Comparison of ENCODE assay signal across 22 cellular contexts in genomic region chr16:64278196-64278595, GRCh38.
DNase-seq lines count a peak whose midpoint lies in the region; ATAC-seq and TF ChIP-seq lines count a peak whose summit lies in the region.
"Had no signal": no experiment of that assay in that cellular context is flagged by ENCODE, and none has a peak within 500 bp of the region (broad histone marks: within the 10 kb centered on the region; RNA-seq: fewer than 3 reads in every experiment).

No MANE protein-coding gene starts in this region.

- H3K27me3 ChIP-seq in AG04450 (ENCODE audit: control insufficient read depth, insufficient read depth, low read length), result no peaks in the 10 kb centered on the region
- H3K27me3 ChIP-seq in IMR-90 (ENCODE audit: control insufficient read depth, insufficient read depth, low read length), result no peaks in the 10 kb centered on the region
- no peaks in the 10 kb centered on the region for H3K27me3 ChIP-seq in dorsolateral prefrontal cortex
- H3K27me3 ChIP-seq: BE2C, body of pancreas, neural progenitor cell had no signal

- TF ChIP-seq RAD21 in IMR-90 (IDR thresholded peaks at IDR 0.05; ENCODE audit: low read length), result no peak

- POLR2A ChIA-PET in AG04450 (lab: Yijun Ruan, JAX), result no interaction called here
- POLR2A ChIA-PET in IMR-90 (lab: Charles Lee; ENCODE audit: unreplicated experiment), result no interaction called here

- no peak overlapping the region for H3K27ac ChIP-seq in AG04450 (ENCODE audit: low read depth, low read length)
- H3K27ac ChIP-seq in IMR-90 (ENCODE audit: insufficient read depth, low read length), result no peak overlapping the region
- no peak overlapping the region for H3K27ac ChIP-seq in dorsolateral prefrontal cortex
- H3K27ac ChIP-seq: body of pancreas, neural progenitor cell, psoas muscle had no signal

- H4K8ac ChIP-seq in IMR-90 (ENCODE audit: low read depth in 2 of 2, low read length in 2 of 2), result no peak overlapping the region

- no peak overlapping the region for H4K5ac ChIP-seq in IMR-90 (ENCODE audit: low read depth, low read length)

- no peaks in the 10 kb centered on the region for H3K36me3 ChIP-seq in IMR-90 (ENCODE audit: control insufficient read depth, insufficient read depth, low read length)
- H3K36me3 ChIP-seq: BE2C, neural progenitor cell had no signal

- in situ Hi-C loops in IMR-90 (cut with MboI; ENCODE audit: low sequenced_read_pairs), result no loop called here
- in situ Hi-C loops in astrocyte of the spinal cord (cut with HindIII; ENCODE audit: low sequenced_read_pairs), result no loop called here
- in situ Hi-C loops in GM13977 (cut with MboI; ENCODE audit: low pct_unique_long_range_greater_than_20kb, low sequenced_read_pairs, unreplicated experiment), result no loop called here

- CTCF ChIA-PET in AG04450 (lab: Charles Lee), result no interaction called here
- CTCF ChIA-PET in IMR-90 (lab: Yijun Ruan, JAX), result no interaction called here

- TF ChIP-seq CTCF in AG04450 (IDR thresholded peaks at IDR 0.05; ENCODE audit: low read depth, low read length), result no peak
- no peak for TF ChIP-seq CTCF in IMR-90 (conservative IDR thresholded peaks at IDR 0.05; ENCODE audit: low read depth, low read length)
- no peak for TF ChIP-seq CTCF in astrocyte of the spinal cord (IDR thresholded peaks at IDR 0.05; ENCODE audit: low read depth, low read length)
- no peak for TF ChIP-seq CTCF in GM13977 (IDR thresholded peaks at IDR 0.05; ENCODE audit: extremely low read depth, insufficient read depth, missing control alignments)
- TF ChIP-seq CTCF in dorsolateral prefrontal cortex (IDR thresholded peaks at IDR 0.05 in 54 of 56, conservative IDR thresholded peaks at IDR 0.05 in 2 of 56; ENCODE audit: low read depth in 1 of 56, partially characterized antibody in 56 of 56), result no peak

- no peak overlapping the region for H3K14ac ChIP-seq in IMR-90 (replicated peaks; ENCODE audit: low read depth, low read length)

- no peak overlapping the region for H2BK20ac ChIP-seq in IMR-90 (ENCODE audit: low read depth, low read length)

- peak; percentile 3 for DNase-seq in AG04450 (ENCODE audit: low read depth, low spot score)
- DNase-seq in IMR-90, result peak; percentile 48
- DNase-seq in astrocyte of the spinal cord (ENCODE audit: low read depth, low spot score), result peak; percentile 11
- peak; percentile 2 for DNase-seq in glomerular visceral epithelial cell (ENCODE audit: extremely low spot score)
- DNase-seq in NCI-H1436 (lab: John Stamatoyannopoulos, UW), result no peak
- no peak for DNase-seq in GM13977 (ENCODE audit: low spot score)
- no peak for DNase-seq in NCI-H2107 (lab: John Stamatoyannopoulos, UW)
- no peak for DNase-seq in dorsolateral prefrontal cortex
- DNase-seq: activated CD4-positive, alpha-beta memory T cell treated with anti-CD3 and anti-CD28 coated beads, Interleukin-2, amount 10 ng/mL, durations not matched to agents 7 days and 5 days; BE2C; body of pancreas; DMS53; effector memory CD4-positive, alpha-beta T cell; NCI-H1092 treated with DMSO at 0.1 percent for 48 hours; NCI-H2029 treated with DMSO at 0.1 percent for 48 hours; NCI-H82; OCI-M1; psoas muscle; SW 1271 had no signal

- no peak overlapping the region for H3K4ac ChIP-seq in IMR-90 (ENCODE audit: low read depth, low read length)

- H2BK5ac ChIP-seq in IMR-90 (ENCODE audit: low read depth, low read length, poor library complexity, severe bottlenecking), result no peak overlapping the region

- no peaks in the 10 kb centered on the region for H4K20me1 ChIP-seq in IMR-90 (ENCODE audit: insufficient read depth, low read length)

- H2AK5ac ChIP-seq in IMR-90 (ENCODE audit: low read depth, low read length), result no peak overlapping the region

- no peak overlapping the region for H2BK120ac ChIP-seq in IMR-90 (ENCODE audit: low read depth, low read length)

- H2AK9ac ChIP-seq in IMR-90 (replicated peaks; ENCODE audit: low read depth, low read length, poor library complexity), result no peak overlapping the region

- no peak overlapping the region for H4K91ac ChIP-seq in IMR-90 (ENCODE audit: insufficient read depth, low read depth, low read length)

- no peak overlapping the region for H2BK15ac ChIP-seq in IMR-90 (ENCODE audit: low read depth, low read length)

- no peak overlapping the region for H2AFZ ChIP-seq in IMR-90 (replicated peaks; ENCODE audit: low read length, poor library complexity)
- H2AFZ ChIP-seq: neural progenitor cell had no signal

- dilution Hi-C loops in IMR-90 (cut with HindIII; ENCODE audit: low sequenced_read_pairs, unreplicated experiment), result no loop called here

- WGBS in IMR-90 (ENCODE audit: extremely low coverage in 2 of 2, insufficient read length in 1 of 2), 2 experiments, result no CpG with 5 or more reads among the region's 1 CpG

- H3K9me1 ChIP-seq in IMR-90 (ENCODE audit: insufficient read depth, low read length), result no peaks in the 10 kb centered on the region

- TF ChIP-seq POLR2A in IMR-90 (IDR thresholded peaks at IDR 0.05; ENCODE audit: low read depth, low read length), result no peak

- H3K4me1 ChIP-seq in IMR-90 (ENCODE audit: control insufficient read depth, insufficient read depth, low read length), result no peaks in the 10 kb centered on the region
- H3K4me1 ChIP-seq: BE2C, body of pancreas, neural progenitor cell, psoas muscle had no signal

- no peak overlapping the region for H3K18ac ChIP-seq in IMR-90 (ENCODE audit: low read depth, low read length)

- intact Hi-C loops in IMR-90 (cut with micrococcal nuclease), result no loop called here
- intact Hi-C loops in dorsolateral prefrontal cortex (cut with DNase I), result no loop called here

- no peaks in the 10 kb centered on the region for H3K79me1 ChIP-seq in IMR-90 (ENCODE audit: low read depth in 1 of 2, low read length in 2 of 2)

- BruUV-seq in IMR-90 (replicated peaks; lab: Mats Ljungman, UMichigan), result no TSS peak

- ATAC-seq in IMR-90 (ENCODE audit: low read depth), result peak; percentile 66
- ATAC-seq: body of pancreas, esophagus mucosa, psoas muscle, Right ventricle myocardium inferior had no signal

- H3K9ac ChIP-seq in IMR-90 (ENCODE audit: low read depth, low read length), result no peak overlapping the region
- H3K9ac ChIP-seq: neural progenitor cell had no signal

- H3K4me2 ChIP-seq in IMR-90 (ENCODE audit: low read depth, low read length), result no peak overlapping the region
- H3K4me2 ChIP-seq: neural progenitor cell had no signal

- no peak overlapping the region for H3K23ac ChIP-seq in IMR-90 (ENCODE audit: low read depth, low read length)

- H3K56ac ChIP-seq in IMR-90 (ENCODE audit: extremely low read depth, insufficient read depth, low read length), result no peak overlapping the region

- H3K9me3 ChIP-seq in AG04450 (ENCODE audit: control insufficient read depth, insufficient read depth, low read length) (no peaks in the 10 kb centered on the region), IMR-90 (ENCODE audit: control insufficient read depth, insufficient read depth, low read length) (no peaks in the 10 kb centered on the region)
- H3K9me3 ChIP-seq: BE2C, body of pancreas, psoas muscle had no signal

- H3K4me3 ChIP-seq in AG04450 (ENCODE audit: low read depth, low read length) (no peak overlapping the region), IMR-90 (ENCODE audit: insufficient read depth, low read depth, low read length) (no peak overlapping the region), astrocyte of the spinal cord (ENCODE audit: low read depth, low read length) (no peak overlapping the region), dorsolateral prefrontal cortex (no peak overlapping the region)
- H3K4me3 ChIP-seq: body of pancreas, neural progenitor cell, psoas muscle had no signal

TF ChIP-seq in IMR-90, 13 proteins besides CTCF, POLR2A, EP300 and RAD21:
- TF ChIP-seq MAFK (IDR thresholded peaks at IDR 0.05; ENCODE audit: low read depth, low read length), result no peak
- TF ChIP-seq SMC3 (IDR thresholded peaks at IDR 0.05; ENCODE audit: low read depth, low read length), result no peak
- TF ChIP-seq CEBPB (IDR thresholded peaks at IDR 0.05; ENCODE audit: low read depth, low read length), result peak; percentile 23; the same call in 1 of the 2 replicates
- no peak for TF ChIP-seq USF2 (IDR thresholded peaks at IDR 0.05; ENCODE audit: low read depth, low read length)
- TF ChIP-seq CHD1 (IDR thresholded peaks at IDR 0.05; ENCODE audit: low read depth, low read length), result no peak
- TF ChIP-seq ELK1 (IDR thresholded peaks at IDR 0.05; ENCODE audit: borderline replicate concordance, low read depth, low read length), result no peak
- no peak for TF ChIP-seq FOS (IDR thresholded peaks at IDR 0.05; ENCODE audit: low read depth, low read length)
- no peak for TF ChIP-seq RCOR1 (IDR thresholded peaks at IDR 0.05; ENCODE audit: insufficient replicate concordance, low read length)
- TF ChIP-seq BHLHE40 (IDR thresholded peaks at IDR 0.05; ENCODE audit: low read depth, low read length), result no peak

Comparison
In these comparisons a context has a peak if more than half of its experiments do, and no peak if none do; other contexts are left out.
1. DNase-seq: peak in AG04450 (single experiment), IMR-90 (single experiment), astrocyte of the spinal cord (single experiment) and glomerular visceral epithelial cell (single experiment); none in NCI-H1436 (single experiment), GM13977 (single experiment), NCI-H2107 (single experiment) and dorsolateral prefrontal cortex (0 of 10).